8 cellular contexts compared by ENCODE assay signal in the genomic region with DNA sequence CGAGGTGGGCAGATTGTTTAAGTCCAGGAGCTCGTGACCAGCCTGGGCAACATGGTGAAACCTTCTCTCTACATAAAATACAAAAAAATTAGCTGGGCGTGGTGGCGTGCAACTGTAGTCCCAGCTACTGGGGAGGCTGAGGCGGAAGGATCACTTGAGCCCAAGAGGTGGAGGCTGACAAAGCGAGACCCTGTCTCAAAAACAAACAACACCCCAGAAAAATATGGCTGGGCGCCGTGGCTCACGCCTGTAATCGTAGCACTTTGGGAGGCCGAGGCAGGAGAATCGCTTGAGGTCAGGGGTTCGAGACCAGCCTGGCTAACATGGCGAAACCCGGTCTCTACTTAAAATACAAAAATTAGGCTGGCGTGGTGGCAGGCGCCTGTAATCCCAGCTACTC. TPM values are rescaled to one million over a fixed set of nuclear protein-coding genes. Genes with fewer than 3 reads are reported as not detected.
DNase-seq lines count a peak whose midpoint lies in the region; ATAC-seq and TF ChIP-seq lines count a peak whose summit lies in the region.

No MANE protein-coding gene starts in this region.

- peaks cover 32% of the 10 kb centered on the region for H3K79me2 ChIP-seq in DOHH2 (ENCODE audit: control insufficient read depth, low read length)
- peaks cover 25% of the 10 kb centered on the region for H3K79me2 ChIP-seq in OCI-LY3 (ENCODE audit: low read length)

- peak overlapping the region; percentile 93 for H3K4me2 ChIP-seq in DOHH2 (ENCODE audit: low read length)
- H3K4me2 ChIP-seq in OCI-LY3 (ENCODE audit: low read length) = peak overlapping the region; percentile 76

- H3K27ac Mint-ChIP-seq in endothelial cell (ENCODE audit: unreplicated experiment) = peak overlapping the region; percentile 91

- H3K9me3 Mint-ChIP-seq in endothelial cell (ENCODE audit: unreplicated experiment) = peaks cover 5% of the 10 kb centered on the region

- no peaks in the 10 kb centered on the region for H3K9me2 ChIP-seq in DOHH2 (replicated peaks; ENCODE audit: control insufficient read depth, low read length)

- peak overlapping the region; percentile 77 for H3K27ac ChIP-seq in DOHH2 (ENCODE audit: low read depth, low read length)
- H3K27ac ChIP-seq in OCI-LY3 (ENCODE audit: low read length) = peak overlapping the region; percentile 80
- peak overlapping the region; percentile 98 for H3K27ac ChIP-seq in psoas muscle

- TF ChIP-seq CTCF in DOHH2 (IDR thresholded peaks at IDR 0.05; ENCODE audit: low read depth, low read length, poor library complexity, severe bottlenecking) (no peak), OCI-LY3 (IDR thresholded peaks at IDR 0.05; ENCODE audit: low read depth, low read length) (no peak), endothelial cell (IDR thresholded peaks at IDR 0.05; ENCODE audit: unreplicated experiment) (no peak), psoas muscle (IDR thresholded peaks at IDR 0.05) (no peak)

- H4K20me1 ChIP-seq in DOHH2 (ENCODE audit: control insufficient read depth, insufficient read depth, low read depth, low read length) (peaks cover 7% of the 10 kb centered on the region), OCI-LY3 (ENCODE audit: insufficient read depth, low read length) (peaks cover 8% of the 10 kb centered on the region; the same call in 1 of the 2 replicates)

- intact Hi-C loops in psoas muscle (cut with DNase I) = loop anchor here in 1 of 2 donors (5.0 kb wide), 1 partner anchor 39 kb away; no protein-coding TSS in a partner anchor

- H3K4me1 ChIP-seq in DOHH2 (ENCODE audit: control insufficient read depth, low read length) = peaks cover 49% of the 10 kb centered on the region
- peaks cover 28% of the 10 kb centered on the region for H3K4me1 ChIP-seq in OCI-LY3 (ENCODE audit: low read length)
- peaks cover 15% of the 10 kb centered on the region for H3K4me1 ChIP-seq in psoas muscle

- H3F3A ChIP-seq in DOHH2 (ENCODE audit: control insufficient read depth, insufficient read depth) = peaks cover 16% of the 10 kb centered on the region

- ATAC-seq in psoas muscle (no peak), HG03039 (IDR thresholded peaks at IDR 0.05; ENCODE audit: unreplicated experiment) (no peak), HG03280 (IDR thresholded peaks at IDR 0.05; ENCODE audit: unreplicated experiment) (no peak)

- peak overlapping the region; percentile 96 for H3K4me3 Mint-ChIP-seq in endothelial cell (ENCODE audit: unreplicated experiment)

- DNase-seq in endothelial cell (ENCODE audit: low spot score) (no peak), psoas muscle (no peak), NCI-H146 treated with DMSO at 0.1 percent for 48 hours (lab: John Stamatoyannopoulos, UW; ENCODE audit: unreplicated experiment) (no peak), NCI-H510A treated with DMSO at 0.1 percent for 48 hours (lab: John Stamatoyannopoulos, UW) (no peak)

- H3K9ac ChIP-seq in OCI-LY3 (ENCODE audit: low read length) = peak overlapping the region; percentile 92

- no peaks in the 10 kb centered on the region for H3K9me3 ChIP-seq in DOHH2 (ENCODE audit: control insufficient read depth, insufficient read depth, low read length)
- H3K9me3 ChIP-seq in OCI-LY3 (ENCODE audit: insufficient read depth, low read length) = peaks cover 7% of the 10 kb centered on the region; the same call in 1 of the 2 replicates
- no peaks in the 10 kb centered on the region for H3K9me3 ChIP-seq in psoas muscle

- WGBS in psoas muscle, 3 donors = 86 to 91% (median 89%) methylated on average over 17 of the region's 17 CpGs

- H3K4me1 Mint-ChIP-seq in endothelial cell (ENCODE audit: unreplicated experiment) = peaks cover 24% of the 10 kb centered on the region

- peak overlapping the region; percentile 60; the same call in 1 of the 2 replicates for H2AFZ ChIP-seq in OCI-LY3 (ENCODE audit: low read depth, low read length)

- H3K36me3 ChIP-seq in DOHH2 (ENCODE audit: control insufficient read depth, low read length) = peaks cover 19% of the 10 kb centered on the region
- H3K36me3 ChIP-seq in OCI-LY3 (replicated peaks; ENCODE audit: low read depth, low read length) = peaks cover 8% of the 10 kb centered on the region
- H3K36me3 ChIP-seq in psoas muscle (ENCODE audit: insufficient read depth in 1 of 2, low read depth in 1 of 2) = peaks cover 0 to 4% of the 10 kb centered on the region in 2 donors

- no peaks in the 10 kb centered on the region for H3K27me3 ChIP-seq in DOHH2 (ENCODE audit: control insufficient read depth, low read length)
- H3K27me3 ChIP-seq in OCI-LY3 (ENCODE audit: low read depth, low read length) = no peaks in the 10 kb centered on the region
- H3K27me3 ChIP-seq in psoas muscle (ENCODE audit: insufficient read depth in 3 of 3, low read length in 2 of 3) = no peaks in the 10 kb centered on the region

- H3K36me3 Mint-ChIP-seq in endothelial cell (ENCODE audit: low read depth, unreplicated experiment) = peaks cover 17% of the 10 kb centered on the region

- H3K4me3 ChIP-seq in DOHH2 (ENCODE audit: low read length) = peak overlapping the region; percentile 96
- H3K4me3 ChIP-seq in OCI-LY3 (ENCODE audit: low read length) = peak overlapping the region; percentile 87
- peak overlapping the region; percentile 92 for H3K4me3 ChIP-seq in psoas muscle

- peaks cover 21% of the 10 kb centered on the region for H3K27me3 Mint-ChIP-seq in endothelial cell (ENCODE audit: unreplicated experiment)

RNA-seq across cellular contexts. Expression of a gene that starts 3.4 kb away (rescaled TPM):
- total RNA-seq in endothelial cell (ENCODE audit: unreplicated experiment) = 343 TPM
- 100 to 1,000 TPM; 151 to 229 (median 198) TPM for total RNA-seq in psoas muscle
- polyA plus RNA-seq in psoas muscle = 100 to 1,000 TPM; 109 to 215 (median 191) TPM

RNA-seq across cellular contexts. Expression of a gene that starts 21.6 kb away (rescaled TPM):
- 101 TPM for total RNA-seq in endothelial cell (ENCODE audit: unreplicated experiment)
- total RNA-seq in psoas muscle = 100 to 1,000 TPM; 279 to 572 (median 404) TPM
- polyA plus RNA-seq in psoas muscle = 100 to 1,000 TPM; 512 to 649 (median 601) TPM

RNA-seq across cellular contexts. Expression of a gene that starts 24.9 kb away (rescaled TPM):
- total RNA-seq in endothelial cell (ENCODE audit: unreplicated experiment) (5.6 TPM), psoas muscle (1 to 10 TPM; 1.5 to 4.8 (median 2.2) TPM)
- polyA plus RNA-seq in psoas muscle = 1 to 10 TPM; 2.2 to 3.4 (median 2.2) TPM

RNA-seq across cellular contexts. Expression of a gene that starts 40.5 kb away (rescaled TPM):
- 0.46 TPM for total RNA-seq in endothelial cell (ENCODE audit: unreplicated experiment)
- total RNA-seq in psoas muscle = 1 to 10 TPM in 2 of 4 donors, under 1 TPM in 2; 0.62 to 2.0 (median 0.98) TPM
- under 1 TPM; 0.31 to 0.77 (median 0.53) TPM for polyA plus RNA-seq in psoas muscle

RNA-seq across cellular contexts. Expression of a gene that starts 46.2 kb away (rescaled TPM):
- total RNA-seq in endothelial cell (ENCODE audit: unreplicated experiment) (45.9 TPM), psoas muscle (100 to 1,000 TPM; 133 to 180 (median 147) TPM)
- 100 to 1,000 TPM; 140 to 260 (median 204) TPM for polyA plus RNA-seq in psoas muscle
